Comparison of ENCODE assay signal across 25 cellular contexts in the genomic region with DNA sequence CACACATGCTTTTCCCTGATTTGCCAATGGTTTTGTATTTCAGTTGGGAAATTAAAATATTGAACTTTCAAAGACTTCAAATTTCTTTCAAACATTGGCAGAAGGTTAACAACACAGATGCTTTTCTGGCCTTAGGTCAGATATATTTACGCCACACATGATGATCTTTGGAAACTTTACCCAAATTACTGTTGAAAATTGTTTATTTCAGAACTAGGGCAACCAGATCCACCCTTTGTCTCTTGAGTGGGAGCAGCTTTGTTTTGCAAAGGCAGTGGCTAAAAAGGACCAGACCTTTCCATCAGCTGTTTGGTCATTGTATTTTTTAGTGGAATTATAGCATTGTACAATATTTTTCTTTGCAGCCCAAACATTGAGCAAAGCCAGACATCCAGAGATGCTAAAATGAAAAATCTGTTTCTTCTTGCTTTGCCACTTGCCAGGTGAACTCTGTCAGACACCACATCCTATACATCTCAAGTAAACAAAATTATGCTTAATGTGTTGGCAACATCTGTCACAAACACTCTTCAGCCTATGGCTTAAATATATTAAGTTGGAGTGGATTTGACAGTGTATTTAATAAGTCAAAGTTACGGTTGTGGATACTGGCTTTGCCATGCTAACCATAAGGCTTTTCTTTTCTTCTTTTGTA.
"Had no signal": no experiment of that assay in that cellular context is flagged by ENCODE, and none has a peak within 500 bp of the region (broad histone marks: within the 10 kb centered on the region; RNA-seq: fewer than 3 reads in every experiment).

No MANE protein-coding gene starts in this region.

- H3K27ac ChIP-seq: adrenal gland, cardiac muscle cell, coronary artery, hepatocyte, neutrophil, sigmoid colon, uterus had no signal

- H3K36me3 ChIP-seq: adrenal gland, cardiac muscle cell, neutrophil, sigmoid colon, uterus had no signal

- H3K27me3 ChIP-seq: adrenal gland, cardiac muscle cell, hepatocyte, neutrophil, sigmoid colon, uterus had no signal

- H3K4me3 ChIP-seq: adrenal gland, cardiac muscle cell, coronary artery, hepatocyte, sigmoid colon, uterus had no signal

- ATAC-seq: effector memory CD8-positive, alpha-beta T cell; esophagus mucosa; stimulated activated effector memory CD8-positive, alpha-beta T cell treated with anti-CD3 and anti-CD28 coated beads, Interleukin-12 subunit alpha, Interleukin-12 subunit beta, amount 100 ng/mL, for 72 hours; stimulated activated naive CD8-positive, alpha-beta T cell treated with anti-CD3 and anti-CD28 coated beads, Interleukin-15, amount 100 ng/mL, for 72 hours had no signal

- DNase-seq: activated CD4-positive, alpha-beta T cell treated with anti-CD3 and anti-CD28 coated beads for 48 hours; activated CD4-positive, alpha-beta T cell treated with anti-CD3 and anti-CD28 coated beads, Interleukin-2, amount 50 U/mL, for 48 hours; activated CD4-positive, CD25-positive, alpha-beta regulatory T cell; activated CD8-positive, alpha-beta memory T cell treated with anti-CD3 and anti-CD28 coated beads for 24 hours; activated effector memory CD4-positive, alpha-beta T cell treated with Interleukin-2 at 50 U/mL for 16 hours; activated naive CD4-positive, alpha-beta T cell treated with Interleukin-2 at 50 U/mL for 16 hours; adrenal gland; aorta; effector memory CD8-positive, alpha-beta T cell; islet precursor cell; naive B cell; nephron progenitor cell; sigmoid colon; small intestine; stimulated activated CD4-positive, alpha-beta T cell treated with anti-CD3 and anti-CD28 coated beads, Interleukin-4, amount 100 ng/mL, for 24 hours; stimulated activated naive CD8-positive, alpha-beta T cell treated with anti-CD3 and anti-CD28 coated beads, Interleukin-15, amount 100 ng/mL, for 72 hours; substantia nigra; uterus had no signal

- FAIRE-seq: frontal cortex, small intestine had no signal

- H3K9me3 ChIP-seq: adrenal gland, neutrophil, sigmoid colon, uterus had no signal

- H3K4me1 ChIP-seq: sigmoid colon, uterus had no signal
